ENCODE assay signal across 1 cellular context in genomic region chr9:34665381-34666250, GRCh38.
TF ChIP-seq lines count a peak whose summit lies in the region.

No MANE protein-coding gene starts in this region.

TF ChIP-seq in GM12878, 131 proteins besides CTCF, POLR2A, EP300 and RAD21 (continues in another document):
- TF ChIP-seq YBX1 (IDR thresholded peaks at IDR 0.05) = no peak
- TF ChIP-seq, protein P1, sequence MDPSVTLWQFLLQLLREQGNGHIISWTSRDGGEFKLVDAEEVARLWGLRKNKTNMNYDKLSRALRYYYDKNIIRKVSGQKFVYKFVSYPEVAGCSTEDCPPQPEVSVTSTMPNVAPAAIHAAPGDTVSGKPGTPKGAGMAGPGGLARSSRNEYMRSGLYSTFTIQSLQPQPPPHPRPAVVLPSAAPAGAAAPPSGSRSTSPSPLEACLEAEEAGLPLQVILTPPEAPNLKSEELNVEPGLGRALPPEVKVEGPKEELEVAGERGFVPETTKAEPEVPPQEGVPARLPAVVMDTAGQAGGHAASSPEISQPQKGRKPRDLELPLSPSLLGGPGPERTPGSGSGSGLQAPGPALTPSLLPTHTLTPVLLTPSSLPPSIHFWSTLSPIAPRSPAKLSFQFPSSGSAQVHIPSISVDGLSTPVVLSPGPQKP (IDR thresholded peaks at IDR 0.05; ENCODE audit: low read depth, low read length) = no peak
- TF ChIP-seq MTA3 (IDR thresholded peaks at IDR 0.05; ENCODE audit: borderline replicate concordance, low read length) = no peak
- TF ChIP-seq SREBF2 (IDR thresholded peaks at IDR 0.05; ENCODE audit: low read length) = no peak
- TF ChIP-seq EGR1 (IDR thresholded peaks at IDR 0.05; ENCODE audit: borderline replicate concordance in 1 of 2, low read depth in 2 of 2, low read length in 2 of 2) = peak in 1 of 2 experiments; percentile 97; a peak in 2 of 3 replicates
- TF ChIP-seq, protein P2, sequence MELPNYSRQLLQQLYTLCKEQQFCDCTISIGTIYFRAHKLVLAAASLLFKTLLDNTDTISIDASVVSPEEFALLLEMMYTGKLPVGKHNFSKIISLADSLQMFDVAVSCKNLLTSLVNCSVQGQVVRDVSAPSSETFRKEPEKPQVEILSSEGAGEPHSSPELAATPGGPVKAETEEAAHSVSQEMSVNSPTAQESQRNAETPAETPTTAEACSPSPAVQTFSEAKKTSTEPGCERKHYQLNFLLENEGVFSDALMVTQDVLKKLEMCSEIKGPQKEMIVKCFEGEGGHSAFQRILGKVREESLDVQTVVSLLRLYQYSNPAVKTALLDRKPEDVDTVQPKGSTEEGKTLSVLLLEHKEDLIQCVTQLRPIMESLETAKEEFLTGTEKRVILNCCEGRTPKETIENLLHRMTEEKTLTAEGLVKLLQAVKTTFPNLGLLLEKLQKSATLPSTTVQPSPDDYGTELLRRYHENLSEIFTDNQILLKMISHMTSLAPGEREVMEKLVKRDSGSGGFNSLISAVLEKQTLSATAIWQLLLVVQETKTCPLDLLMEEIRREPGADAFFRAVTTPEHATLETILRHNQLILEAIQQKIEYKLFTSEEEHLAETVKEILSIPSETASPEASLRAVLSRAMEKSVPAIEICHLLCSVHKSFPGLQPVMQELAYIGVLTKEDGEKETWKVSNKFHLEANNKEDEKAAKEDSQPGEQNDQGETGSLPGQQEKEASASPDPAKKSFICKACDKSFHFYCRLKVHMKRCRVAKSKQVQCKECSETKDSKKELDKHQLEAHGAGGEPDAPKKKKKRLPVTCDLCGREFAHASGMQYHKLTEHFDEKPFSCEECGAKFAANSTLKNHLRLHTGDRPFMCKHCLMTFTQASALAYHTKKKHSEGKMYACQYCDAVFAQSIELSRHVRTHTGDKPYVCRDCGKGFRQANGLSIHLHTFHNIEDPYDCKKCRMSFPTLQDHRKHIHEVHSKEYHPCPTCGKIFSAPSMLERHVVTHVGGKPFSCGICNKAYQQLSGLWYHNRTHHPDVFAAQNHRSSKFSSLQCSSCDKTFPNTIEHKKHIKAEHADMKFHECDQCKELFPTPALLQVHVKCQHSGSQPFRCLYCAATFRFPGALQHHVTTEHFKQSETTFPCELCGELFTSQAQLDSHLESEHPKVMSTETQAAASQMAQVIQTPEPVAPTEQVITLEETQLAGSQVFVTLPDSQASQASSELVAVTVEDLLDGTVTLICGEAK (IDR thresholded peaks at IDR 0.05; ENCODE audit: borderline replicate concordance) = peak; percentile 76
- TF ChIP-seq KDM1A (IDR thresholded peaks at IDR 0.05; ENCODE audit: borderline replicate concordance) = no peak
- no peak for TF ChIP-seq ZNF207 (IDR thresholded peaks at IDR 0.05; ENCODE audit: borderline replicate concordance)
- TF ChIP-seq TARDBP (IDR thresholded peaks at IDR 0.05; ENCODE audit: borderline replicate concordance) = no peak
- TF ChIP-seq TBL1XR1 (IDR thresholded peaks at IDR 0.05; ENCODE audit: low read depth, low read length) = no peak
- no peak for TF ChIP-seq ZBTB33 (IDR thresholded peaks at IDR 0.05)
- peak; percentile 44; the same call in 1 of the 2 replicates for TF ChIP-seq MLLT1 (IDR thresholded peaks at IDR 0.05)
- no peak for TF ChIP-seq ZSCAN29 (IDR thresholded peaks at IDR 0.05)
- no peak for TF ChIP-seq SMC3 (IDR thresholded peaks at IDR 0.05; ENCODE audit: borderline replicate concordance, low read length)
- TF ChIP-seq MAX (IDR thresholded peaks at IDR 0.05; ENCODE audit: low read depth, low read length) = no peak
- TF ChIP-seq, protein P3, sequence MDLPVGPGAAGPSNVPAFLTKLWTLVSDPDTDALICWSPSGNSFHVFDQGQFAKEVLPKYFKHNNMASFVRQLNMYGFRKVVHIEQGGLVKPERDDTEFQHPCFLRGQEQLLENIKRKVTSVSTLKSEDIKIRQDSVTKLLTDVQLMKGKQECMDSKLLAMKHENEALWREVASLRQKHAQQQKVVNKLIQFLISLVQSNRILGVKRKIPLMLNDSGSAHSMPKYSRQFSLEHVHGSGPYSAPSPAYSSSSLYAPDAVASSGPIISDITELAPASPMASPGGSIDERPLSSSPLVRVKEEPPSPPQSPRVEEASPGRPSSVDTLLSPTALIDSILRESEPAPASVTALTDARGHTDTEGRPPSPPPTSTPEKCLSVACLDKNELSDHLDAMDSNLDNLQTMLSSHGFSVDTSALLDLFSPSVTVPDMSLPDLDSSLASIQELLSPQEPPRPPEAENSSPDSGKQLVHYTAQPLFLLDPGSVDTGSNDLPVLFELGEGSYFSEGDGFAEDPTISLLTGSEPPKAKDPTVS (IDR thresholded peaks at IDR 0.05; ENCODE audit: low read depth, low read length) = no peak
- 0 out of 2 replicates have a peak, but pooled peaks have one; percentile 25 for TF ChIP-seq NR2F1 (conservative IDR thresholded peaks at IDR 0.05)
- TF ChIP-seq CHD2 (IDR thresholded peaks at IDR 0.05; ENCODE audit: borderline replicate concordance, low read depth, low read length) = no peak
- TF ChIP-seq, protein P4, sequence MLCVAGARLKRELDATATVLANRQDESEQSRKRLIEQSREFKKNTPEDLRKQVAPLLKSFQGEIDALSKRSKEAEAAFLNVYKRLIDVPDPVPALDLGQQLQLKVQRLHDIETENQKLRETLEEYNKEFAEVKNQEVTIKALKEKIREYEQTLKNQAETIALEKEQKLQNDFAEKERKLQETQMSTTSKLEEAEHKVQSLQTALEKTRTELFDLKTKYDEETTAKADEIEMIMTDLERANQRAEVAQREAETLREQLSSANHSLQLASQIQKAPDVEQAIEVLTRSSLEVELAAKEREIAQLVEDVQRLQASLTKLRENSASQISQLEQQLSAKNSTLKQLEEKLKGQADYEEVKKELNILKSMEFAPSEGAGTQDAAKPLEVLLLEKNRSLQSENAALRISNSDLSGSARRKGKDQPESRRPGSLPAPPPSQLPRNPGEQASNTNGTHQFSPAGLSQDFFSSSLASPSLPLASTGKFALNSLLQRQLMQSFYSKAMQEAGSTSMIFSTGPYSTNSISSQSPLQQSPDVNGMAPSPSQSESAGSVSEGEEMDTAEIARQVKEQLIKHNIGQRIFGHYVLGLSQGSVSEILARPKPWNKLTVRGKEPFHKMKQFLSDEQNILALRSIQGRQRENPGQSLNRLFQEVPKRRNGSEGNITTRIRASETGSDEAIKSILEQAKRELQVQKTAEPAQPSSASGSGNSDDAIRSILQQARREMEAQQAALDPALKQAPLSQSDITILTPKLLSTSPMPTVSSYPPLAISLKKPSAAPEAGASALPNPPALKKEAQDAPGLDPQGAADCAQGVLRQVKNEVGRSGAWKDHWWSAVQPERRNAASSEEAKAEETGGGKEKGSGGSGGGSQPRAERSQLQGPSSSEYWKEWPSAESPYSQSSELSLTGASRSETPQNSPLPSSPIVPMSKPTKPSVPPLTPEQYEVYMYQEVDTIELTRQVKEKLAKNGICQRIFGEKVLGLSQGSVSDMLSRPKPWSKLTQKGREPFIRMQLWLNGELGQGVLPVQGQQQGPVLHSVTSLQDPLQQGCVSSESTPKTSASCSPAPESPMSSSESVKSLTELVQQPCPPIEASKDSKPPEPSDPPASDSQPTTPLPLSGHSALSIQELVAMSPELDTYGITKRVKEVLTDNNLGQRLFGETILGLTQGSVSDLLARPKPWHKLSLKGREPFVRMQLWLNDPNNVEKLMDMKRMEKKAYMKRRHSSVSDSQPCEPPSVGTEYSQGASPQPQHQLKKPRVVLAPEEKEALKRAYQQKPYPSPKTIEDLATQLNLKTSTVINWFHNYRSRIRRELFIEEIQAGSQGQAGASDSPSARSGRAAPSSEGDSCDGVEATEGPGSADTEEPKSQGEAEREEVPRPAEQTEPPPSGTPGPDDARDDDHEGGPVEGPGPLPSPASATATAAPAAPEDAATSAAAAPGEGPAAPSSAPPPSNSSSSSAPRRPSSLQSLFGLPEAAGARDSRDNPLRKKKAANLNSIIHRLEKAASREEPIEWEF (IDR thresholded peaks at IDR 0.05; ENCODE audit: insufficient replicate concordance, low read depth, low read length) = no peak
- peak; percentile 91 for TF ChIP-seq ATF7 (IDR thresholded peaks at IDR 0.05; ENCODE audit: low read depth)
- TF ChIP-seq ZBTB11 (CRISPR knock-in tag; IDR thresholded peaks at IDR 0.05) = no peak
- TF ChIP-seq YY1 (IDR thresholded peaks at IDR 0.05; ENCODE audit: low read depth, low read length) = 0 out of 2 replicates have a peak, but pooled peaks have one; percentile 28
- TF ChIP-seq SPI1 (IDR thresholded peaks at IDR 0.05; ENCODE audit: borderline replicate concordance, insufficient read depth, low read depth, low read length) = no peak
- TF ChIP-seq, protein P5, sequence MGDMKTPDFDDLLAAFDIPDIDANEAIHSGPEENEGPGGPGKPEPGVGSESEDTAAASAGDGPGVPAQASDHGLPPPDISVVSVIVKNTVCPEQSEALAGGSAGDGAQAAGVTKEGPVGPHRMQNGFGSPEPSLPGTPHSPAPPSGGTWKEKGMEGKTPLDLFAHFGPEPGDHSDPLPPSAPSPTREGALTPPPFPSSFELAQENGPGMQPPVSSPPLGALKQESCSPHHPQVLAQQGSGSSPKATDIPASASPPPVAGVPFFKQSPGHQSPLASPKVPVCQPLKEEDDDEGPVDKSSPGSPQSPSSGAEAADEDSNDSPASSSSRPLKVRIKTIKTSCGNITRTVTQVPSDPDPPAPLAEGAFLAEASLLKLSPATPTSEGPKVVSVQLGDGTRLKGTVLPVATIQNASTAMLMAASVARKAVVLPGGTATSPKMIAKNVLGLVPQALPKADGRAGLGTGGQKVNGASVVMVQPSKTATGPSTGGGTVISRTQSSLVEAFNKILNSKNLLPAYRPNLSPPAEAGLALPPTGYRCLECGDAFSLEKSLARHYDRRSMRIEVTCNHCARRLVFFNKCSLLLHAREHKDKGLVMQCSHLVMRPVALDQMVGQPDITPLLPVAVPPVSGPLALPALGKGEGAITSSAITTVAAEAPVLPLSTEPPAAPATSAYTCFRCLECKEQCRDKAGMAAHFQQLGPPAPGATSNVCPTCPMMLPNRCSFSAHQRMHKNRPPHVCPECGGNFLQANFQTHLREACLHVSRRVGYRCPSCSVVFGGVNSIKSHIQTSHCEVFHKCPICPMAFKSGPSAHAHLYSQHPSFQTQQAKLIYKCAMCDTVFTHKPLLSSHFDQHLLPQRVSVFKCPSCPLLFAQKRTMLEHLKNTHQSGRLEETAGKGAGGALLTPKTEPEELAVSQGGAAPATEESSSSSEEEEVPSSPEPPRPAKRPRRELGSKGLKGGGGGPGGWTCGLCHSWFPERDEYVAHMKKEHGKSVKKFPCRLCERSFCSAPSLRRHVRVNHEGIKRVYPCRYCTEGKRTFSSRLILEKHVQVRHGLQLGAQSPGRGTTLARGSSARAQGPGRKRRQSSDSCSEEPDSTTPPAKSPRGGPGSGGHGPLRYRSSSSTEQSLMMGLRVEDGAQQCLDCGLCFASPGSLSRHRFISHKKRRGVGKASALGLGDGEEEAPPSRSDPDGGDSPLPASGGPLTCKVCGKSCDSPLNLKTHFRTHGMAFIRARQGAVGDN (IDR thresholded peaks at IDR 0.05) = no peak
- TF ChIP-seq, protein P6, sequence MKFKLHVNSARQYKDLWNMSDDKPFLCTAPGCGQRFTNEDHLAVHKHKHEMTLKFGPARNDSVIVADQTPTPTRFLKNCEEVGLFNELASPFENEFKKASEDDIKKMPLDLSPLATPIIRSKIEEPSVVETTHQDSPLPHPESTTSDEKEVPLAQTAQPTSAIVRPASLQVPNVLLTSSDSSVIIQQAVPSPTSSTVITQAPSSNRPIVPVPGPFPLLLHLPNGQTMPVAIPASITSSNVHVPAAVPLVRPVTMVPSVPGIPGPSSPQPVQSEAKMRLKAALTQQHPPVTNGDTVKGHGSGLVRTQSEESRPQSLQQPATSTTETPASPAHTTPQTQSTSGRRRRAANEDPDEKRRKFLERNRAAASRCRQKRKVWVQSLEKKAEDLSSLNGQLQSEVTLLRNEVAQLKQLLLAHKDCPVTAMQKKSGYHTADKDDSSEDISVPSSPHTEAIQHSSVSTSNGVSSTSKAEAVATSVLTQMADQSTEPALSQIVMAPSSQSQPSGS (IDR thresholded peaks at IDR 0.05; ENCODE audit: low read length) = no peak
- no peak for TF ChIP-seq SREBF1 (IDR thresholded peaks at IDR 0.05; ENCODE audit: low read length)
